11 cellular contexts compared by ENCODE assay signal in the genomic region with DNA sequence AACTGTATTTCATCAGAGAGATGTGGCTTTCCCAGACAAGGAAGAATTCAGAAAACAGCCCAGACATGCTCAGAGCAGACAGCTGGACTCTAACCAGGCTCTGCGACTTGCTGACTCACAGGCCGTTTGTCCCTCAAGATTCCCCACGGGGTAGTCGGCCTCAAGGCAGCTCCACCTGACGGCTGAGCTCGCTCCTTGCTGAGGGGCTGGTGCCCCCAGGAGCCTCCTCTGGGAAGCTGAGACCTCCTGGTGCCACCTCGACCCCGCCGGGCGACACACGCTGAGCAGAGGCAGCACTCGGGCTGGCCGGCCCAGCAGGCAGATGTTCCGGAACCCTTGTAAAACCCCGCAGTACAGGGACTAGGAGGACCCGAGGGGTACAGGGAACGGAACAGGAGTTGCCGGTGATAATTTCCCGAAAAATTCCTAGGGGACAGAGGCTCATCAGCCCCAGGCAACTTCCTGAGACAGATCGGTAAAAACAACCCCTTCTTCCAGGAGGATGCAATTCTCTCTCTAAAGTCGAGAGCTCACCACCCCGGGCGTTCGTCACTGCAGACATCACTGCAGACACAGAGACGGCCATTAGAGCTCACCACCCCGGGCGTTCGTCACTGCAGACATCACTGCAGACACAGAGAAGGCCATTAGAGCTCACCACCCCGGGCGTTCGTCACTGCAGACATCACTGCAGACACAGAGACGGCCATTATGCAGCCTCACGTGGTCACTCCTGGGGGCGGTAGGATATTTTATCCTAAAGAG. TPM values are rescaled to one million over a fixed set of nuclear protein-coding genes. Genes with fewer than 3 reads are reported as not detected.
DNase-seq lines count a peak whose midpoint lies in the region; ATAC-seq, FAIRE-seq and TF ChIP-seq lines count a peak whose summit lies in the region.
"Had no signal": no experiment of that assay in that cellular context is flagged by ENCODE, and none has a peak within 500 bp of the region (broad histone marks: within the 10 kb centered on the region; RNA-seq: fewer than 3 reads in every experiment).

No MANE protein-coding gene starts in this region.

- no peaks in the 10 kb centered on the region; the same call in 1 of the 2 replicates for H3K27me3 ChIP-seq in GM23248 (replicated peaks; ENCODE audit: insufficient read depth)
- H3K27me3 ChIP-seq in smooth muscle cell (ENCODE audit: low read depth): no peaks in the 10 kb centered on the region

- no peak for ATAC-seq in HG02870 (IDR thresholded peaks at IDR 0.05; ENCODE audit: unreplicated experiment)
- ATAC-seq in GM19397 (IDR thresholded peaks at IDR 0.05; ENCODE audit: unreplicated experiment): no peak
- ATAC-seq: stimulated activated naive CD8-positive, alpha-beta T cell treated with anti-CD3 and anti-CD28 coated beads, Interleukin-15, Interleukin-2, amounts not matched to agents 100 U/mL and 50 U/mL, for 24 hours had no signal

- H3F3A ChIP-seq in GM23248 (ENCODE audit: insufficient read depth) (no peaks in the 10 kb centered on the region), smooth muscle cell (ENCODE audit: low read depth) (peaks cover 14% of the 10 kb centered on the region)

- no peak for FAIRE-seq in kidney (lab: Jason Lieb, UNC)

- H4K20me1 ChIP-seq in GM23248 (ENCODE audit: insufficient read depth) (no peaks in the 10 kb centered on the region), smooth muscle cell (ENCODE audit: low read depth) (no peaks in the 10 kb centered on the region)

- TF ChIP-seq CTCF in choroid plexus epithelial cell (conservative IDR thresholded peaks at IDR 0.05; ENCODE audit: low read depth, low read length) (no peak), kidney (IDR thresholded peaks at IDR 0.05; ENCODE audit: borderline replicate concordance, extremely low read depth, insufficient read depth) (no peak), smooth muscle cell (IDR thresholded peaks at IDR 0.05; ENCODE audit: borderline replicate concordance, insufficient read depth, poor library complexity, severe bottlenecking) (no peak)

- H3K4me3 ChIP-seq in GM23248 (no peak overlapping the region), choroid plexus epithelial cell (ENCODE audit: low read depth, low read length) (no peak overlapping the region), kidney (ENCODE audit: low read length in 2 of 2) (no peak overlapping the region), smooth muscle cell (no peak overlapping the region)

- no peak overlapping the region for H2AFZ ChIP-seq in GM23248
- H2AFZ ChIP-seq in smooth muscle cell (ENCODE audit: low read depth): peak overlapping the region; percentile 30

- H3K27ac ChIP-seq in GM23248 (no peak overlapping the region), kidney (ENCODE audit: low read depth in 2 of 2, low read length in 2 of 2) (peak overlapping the region; percentile 51 to 81), smooth muscle cell (ENCODE audit: low read depth) (peak overlapping the region; percentile 89)

- no peaks in the 10 kb centered on the region for H3K9me2 ChIP-seq in GM23248 (ENCODE audit: insufficient read depth)

- H3K4me1 ChIP-seq in GM23248 (ENCODE audit: insufficient read depth) (no peaks in the 10 kb centered on the region), kidney (ENCODE audit: control insufficient read depth in 1 of 2, insufficient read depth in 1 of 2, low read depth in 1 of 2, low read length in 2 of 2) (peaks cover 0 to 23% of the 10 kb centered on the region in 2 donors), smooth muscle cell (ENCODE audit: low read depth) (peaks cover 22% of the 10 kb centered on the region)

- intact Hi-C loops in kidney (cut with DNase I): no loop called here

- 66 to 73% methylated on average over 30 of the region's 34 CpGs for WGBS in GM23248 (ENCODE audit: low coverage in 1 of 2, low lambda C conversion rate in 2 of 2, missing lambda C conversion rate in 2 of 2), 2 experiments
- WGBS in smooth muscle cell (ENCODE audit: low lambda C conversion rate): 55% methylated on average over 34 of the region's 34 CpGs

- H3K79me2 ChIP-seq in GM23248 (ENCODE audit: insufficient read depth) (no peaks in the 10 kb centered on the region), smooth muscle cell (ENCODE audit: low read depth) (no peaks in the 10 kb centered on the region)

- no peak overlapping the region for H3K9ac ChIP-seq in GM23248
- peak overlapping the region in 1 of 2 donors; percentile 26 for H3K9ac ChIP-seq in kidney (ENCODE audit: low read length in 2 of 2)
- H3K9ac ChIP-seq in smooth muscle cell (ENCODE audit: low read depth): peak overlapping the region; percentile 40

- H3K4me2 ChIP-seq in GM23248 (ENCODE audit: unreplicated experiment) (no peak overlapping the region), smooth muscle cell (peak overlapping the region; percentile 62)

- DNase-seq in GM23248: peak; percentile 61
- peak; percentile 59 for DNase-seq in choroid plexus epithelial cell (ENCODE audit: low read depth)
- peak; percentile 82 for DNase-seq in kidney
- no peak for DNase-seq in smooth muscle cell (lab: John Stamatoyannopoulos, UW; ENCODE audit: unreplicated experiment)
- no peak for DNase-seq in germinal center (ENCODE audit: low spot score)
- DNase-seq in activated CD4-positive, alpha-beta T cell treated with anti-CD3 and anti-CD28 coated beads for 4 hours: no peak
- DNase-seq: activated naive CD8-positive, alpha-beta T cell treated with anti-CD3 and anti-CD28 coated beads, Interleukin-2, amount 10 ng/mL, durations not matched to agents 7 days and 5 days; DND-41; stimulated activated naive CD8-positive, alpha-beta T cell treated with anti-CD3 and anti-CD28 coated beads, Interleukin-15, Interleukin-2, amounts not matched to agents 100 U/mL and 50 U/mL, for 24 hours had no signal

- in situ Hi-C loops in GM23248 (cut with MboI): no loop called here

- H3K9me3 ChIP-seq in GM23248 (ENCODE audit: low read depth): no peaks in the 10 kb centered on the region
- no peaks in the 10 kb centered on the region for H3K9me3 ChIP-seq in kidney (ENCODE audit: control insufficient read depth in 1 of 2, low read length in 2 of 2)
- no peaks in the 10 kb centered on the region for H3K9me3 ChIP-seq in smooth muscle cell (replicated peaks; ENCODE audit: low read depth)

- H3K36me3 ChIP-seq in GM23248 (ENCODE audit: low read depth): no peaks in the 10 kb centered on the region
- H3K36me3 ChIP-seq in kidney (ENCODE audit: control insufficient read depth in 1 of 2, insufficient read depth in 2 of 2, low read length in 2 of 2): no peaks in the 10 kb centered on the region
- H3K36me3 ChIP-seq in smooth muscle cell (ENCODE audit: low read depth): no peaks in the 10 kb centered on the region

RNA-seq across cellular contexts. Expression of gene RPH3AL, which starts 19.9 kb away (rescaled TPM):
- 2.7 and 13.4 TPM in 2 replicates for total RNA-seq in GM23248 (2014; rRNA removed; shearing (Covaris generic))
- polyA plus RNA-seq in GM23248 (2016; fragmentation: Nextera tagmentation; extraction: Ambion mirVana): 5.2 and 5.4 TPM in 2 replicates
- 55.9 TPM for total RNA-seq in kidney
- polyA plus RNA-seq in kidney (ENCODE audit: insufficient read depth, low read depth, low replicate concordance): 18.1 TPM
- total RNA-seq in smooth muscle cell: 0.67 and 1.8 TPM in 2 replicates
- 1.3 and 3.3 TPM in 2 replicates for polyA plus RNA-seq in smooth muscle cell

Comparison
In these comparisons a context has a peak if more than half of its experiments do, and no peak if none do; other contexts are left out.
1. DNase-seq: peak in GM23248 (single experiment), choroid plexus epithelial cell (single experiment) and kidney (single experiment); none in smooth muscle cell (single experiment), germinal center (single experiment) and activated CD4-positive, alpha-beta T cell treated with anti-CD3 and anti-CD28 coated beads for 4 hours (0 of 2).